In genomic region chr14:104934380-104934733, GRCh38 we compare ENCODE assay signal across 14 cellular contexts. TPM values are rescaled to one million over a fixed set of nuclear protein-coding genes. Genes with fewer than 3 reads are reported as not detected.
DNase-seq lines count a peak whose midpoint lies in the region; ATAC-seq and TF ChIP-seq lines count a peak whose summit lies in the region.
"Had no signal": no experiment of that assay in that cellular context is flagged by ENCODE, and none has a peak within 500 bp of the region (broad histone marks: within the 10 kb centered on the region; RNA-seq: fewer than 3 reads in every experiment).

No MANE protein-coding gene starts in this region.

- no peak overlapping the region for H3K4me3 ChIP-seq in PC-3 (ENCODE audit: low read length)
- H3K4me3 ChIP-seq in epithelial cell of esophagus (ENCODE audit: low read length): peak overlapping the region; percentile 24

- no peak for TF ChIP-seq CTCF in PC-3 (conservative IDR thresholded peaks at IDR 0.05; ENCODE audit: low read depth, low read length)
- no peak for TF ChIP-seq CTCF in epithelial cell of esophagus (IDR thresholded peaks at IDR 0.05; ENCODE audit: insufficient read depth, low read depth, low read length, missing control alignments)

- no peaks in the 10 kb centered on the region for H3K36me3 Mint-ChIP-seq in activated CD8-positive, alpha-beta memory T cell treated with anti-CD3 and anti-CD28 coated beads, Interleukin-2, amount 10 ng/mL, durations not matched to agents 7 days and 5 days

- no peaks in the 10 kb centered on the region for H3K4me1 ChIP-seq in PC-3 (ENCODE audit: insufficient read depth, low read length)
- H3K4me1 ChIP-seq: pancreas had no signal

- CTCF ChIA-PET in activated CD8-positive, alpha-beta memory T cell treated with anti-CD3 and anti-CD28 coated beads, Interleukin-2, amount 10 ng/mL, durations not matched to agents 7 days and 5 days (lab: Charles Lee): interaction anchor here (1.3 to 2.9 kb wide), 3 partner anchors 10 to 111 kb away, joined by 3 to 13 read pairs (median 5); partner anchors contain the start of gene PLD4
- CTCF ChIA-PET in PC-3 (lab: Charles Lee): interaction anchor here (0.6 kb wide), 1 partner anchor 64 kb away, joined by 3 read pairs; no protein-coding TSS in a partner anchor

- H3K27me3 Mint-ChIP-seq in activated CD8-positive, alpha-beta memory T cell treated with anti-CD3 and anti-CD28 coated beads, Interleukin-2, amount 10 ng/mL, durations not matched to agents 7 days and 5 days: peaks cover 43% of the 10 kb centered on the region

- H3K36me3 ChIP-seq in PC-3 (ENCODE audit: low read depth, low read length): no peaks in the 10 kb centered on the region
- H3K36me3 ChIP-seq: pancreas had no signal

- H3K9me3 ChIP-seq in PC-3 (ENCODE audit: low read length): no peaks in the 10 kb centered on the region
- H3K9me3 ChIP-seq: pancreas had no signal

- H3K79me2 ChIP-seq in PC-3 (ENCODE audit: low read length): no peaks in the 10 kb centered on the region

- BruUV-seq in PC-3 (replicated peaks; lab: Mats Ljungman, UMichigan): no TSS peak

- H3K4me1 Mint-ChIP-seq in activated CD8-positive, alpha-beta memory T cell treated with anti-CD3 and anti-CD28 coated beads, Interleukin-2, amount 10 ng/mL, durations not matched to agents 7 days and 5 days: peaks cover 2% of the 10 kb centered on the region

- H2AFZ ChIP-seq in PC-3 (ENCODE audit: low read length): no peak overlapping the region

- intact Hi-C loops in PC-3 (cut with micrococcal nuclease): loop anchor here (5.0 kb wide), 1 partner anchor 38 kb away; no protein-coding TSS in a partner anchor

- no peaks in the 10 kb centered on the region for H3F3A ChIP-seq in PC-3 (ENCODE audit: low read length, unreplicated experiment)

- ATAC-seq in activated CD8-positive, alpha-beta memory T cell treated with anti-CD3 and anti-CD28 coated beads, Interleukin-2, amount 10 ng/mL, durations not matched to agents 7 days and 5 days: no peak
- ATAC-seq in PC-3: no peak
- ATAC-seq: left colon had no signal

- no peaks in the 10 kb centered on the region for H4K20me1 ChIP-seq in PC-3 (ENCODE audit: low read length)

- H3K9me3 Mint-ChIP-seq in activated CD8-positive, alpha-beta memory T cell treated with anti-CD3 and anti-CD28 coated beads, Interleukin-2, amount 10 ng/mL, durations not matched to agents 7 days and 5 days (ENCODE audit: low read depth): no peaks in the 10 kb centered on the region

- H3K4me2 ChIP-seq in PC-3 (ENCODE audit: low read length): 0 out of 2 replicates have a peak overlapping the region, but pooled peaks have one; percentile 22

- H3K9ac ChIP-seq in PC-3 (ENCODE audit: low read length): no peak overlapping the region

- POLR2A ChIA-PET in PC-3 (lab: Charles Lee; ENCODE audit: unreplicated experiment): interaction anchor here (0.6 kb wide), 1 partner anchor 35 kb away, joined by 8 read pairs; no protein-coding TSS in a partner anchor

- H3K27ac Mint-ChIP-seq in activated CD8-positive, alpha-beta memory T cell treated with anti-CD3 and anti-CD28 coated beads, Interleukin-2, amount 10 ng/mL, durations not matched to agents 7 days and 5 days: no peak overlapping the region

- DNase-seq in activated CD8-positive, alpha-beta memory T cell treated with anti-CD3 and anti-CD28 coated beads, Interleukin-2, amount 10 ng/mL, durations not matched to agents 7 days and 5 days: no peak
- DNase-seq in activated CD8-positive, alpha-beta memory T cell treated with anti-CD3 and anti-CD28 coated beads, Interleukin-2, amount 50 U/mL, for 48 hours: no peak
- DNase-seq in PC-3 (no peak), epithelial cell of esophagus (ENCODE audit: low read depth) (no peak), retina (peak; percentile 29), EL (no peak), HCEC 1CT (no peak), NCI-H526 (lab: John Stamatoyannopoulos, UW) (no peak)
- DNase-seq: ACHN; central memory CD4-positive, alpha-beta T cell; foreskin melanocyte; NCI-H1930 had no signal

- no peaks in the 10 kb centered on the region for H3K27me3 ChIP-seq in PC-3 (ENCODE audit: low read length)
- H3K27me3 ChIP-seq: pancreas had no signal

- H3K4me3 Mint-ChIP-seq in activated CD8-positive, alpha-beta memory T cell treated with anti-CD3 and anti-CD28 coated beads, Interleukin-2, amount 10 ng/mL, durations not matched to agents 7 days and 5 days: peak overlapping the region; percentile 42

- no peaks in the 10 kb centered on the region for H3K9me2 ChIP-seq in PC-3 (replicated peaks; ENCODE audit: low read length)

- no peak overlapping the region for H3K27ac ChIP-seq in PC-3 (ENCODE audit: low read length)
- H3K27ac ChIP-seq: pancreas had no signal

RNA-seq across cellular contexts. Expression of gene PLD4, which starts 9.7 kb away (rescaled TPM):
- not detected for total RNA-seq in activated CD8-positive, alpha-beta memory T cell treated with anti-CD3 and anti-CD28 coated beads, Interleukin-2, amount 10 ng/mL, durations not matched to agents 7 days and 5 days
- 0.04 TPM in 1 of 2 replicates, not detected in the other for total RNA-seq in PC-3 (2014; rRNA removed)

RNA-seq across cellular contexts. Expression of gene AHNAK2, which starts 43.8 kb away (rescaled TPM):
- not detected for total RNA-seq in activated CD8-positive, alpha-beta memory T cell treated with anti-CD3 and anti-CD28 coated beads, Interleukin-2, amount 10 ng/mL, durations not matched to agents 7 days and 5 days
- 25.0 and 31.1 TPM in 2 replicates for total RNA-seq in PC-3 (2014; rRNA removed)

RNA-seq across cellular contexts. Expression of gene CLBA1, which starts 51.2 kb away (rescaled TPM):
- total RNA-seq in activated CD8-positive, alpha-beta memory T cell treated with anti-CD3 and anti-CD28 coated beads, Interleukin-2, amount 10 ng/mL, durations not matched to agents 7 days and 5 days: under 1 TPM; 0.56 to 0.67 TPM
- total RNA-seq in PC-3 (2014; rRNA removed): 19.2 and 27.5 TPM in 2 replicates

Comparison
In these comparisons a context has a peak if more than half of its experiments do, and no peak if none do; other contexts are left out.
1. RNA of gene AHNAK2, which starts 43.8 kb away (total RNA-seq): 25.0 to 31.1 TPM in PC-3; not detected in activated CD8-positive, alpha-beta memory T cell treated with anti-CD3 and anti-CD28 coated beads, Interleukin-2, amount 10 ng/mL, durations not matched to agents 7 days and 5 days; every median in the first group is over 10 times any median in the second.
2. RNA of gene CLBA1, which starts 51.2 kb away (total RNA-seq): 19.2 to 27.5 TPM in PC-3; 0.56 to 0.67 TPM in activated CD8-positive, alpha-beta memory T cell treated with anti-CD3 and anti-CD28 coated beads, Interleukin-2, amount 10 ng/mL, durations not matched to agents 7 days and 5 days; every median in the first group is over 10 times any median in the second.